Comparison of ENCODE assay signal across 16 cellular contexts in the genomic region with DNA sequence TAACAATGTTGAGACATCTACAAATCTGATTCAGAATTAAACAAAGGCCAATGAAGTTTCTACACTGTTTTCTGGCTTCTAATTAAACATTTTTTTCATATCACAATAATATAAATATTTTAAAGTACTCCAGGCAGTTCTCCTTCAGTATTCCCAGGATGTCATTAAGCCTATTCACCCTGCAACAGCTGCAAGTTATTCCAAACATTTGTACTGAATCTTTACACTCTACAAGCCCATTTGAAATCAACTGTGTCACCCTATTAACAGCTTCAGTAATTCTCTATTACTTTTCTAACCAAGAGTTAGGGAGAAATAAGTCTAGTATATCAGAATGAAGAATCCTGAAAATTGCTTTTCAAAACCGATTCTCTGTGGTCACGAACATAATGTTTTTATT.
DNase-seq lines count a peak whose midpoint lies in the region; ATAC-seq and TF ChIP-seq lines count a peak whose summit lies in the region.
"Had no signal": no experiment of that assay in that cellular context is flagged by ENCODE, and none has a peak within 500 bp of the region (broad histone marks: within the 10 kb centered on the region; RNA-seq: fewer than 3 reads in every experiment).

No MANE protein-coding gene starts in this region.

- TF ChIP-seq CTCF in nephron (IDR thresholded peaks at IDR 0.05; ENCODE audit: unreplicated experiment in 3 of 3), result no peak
- TF ChIP-seq CTCF in CD4-positive, alpha-beta T cell (IDR thresholded peaks at IDR 0.05), result no peak

- peak overlapping the region; percentile 82 to 94 (median 91) for H3K27ac Mint-ChIP-seq in nephron
- H3K27ac Mint-ChIP-seq in activated naive CD8-positive, alpha-beta T cell treated with anti-CD3 and anti-CD28 coated beads, Interleukin-2, amount 50 U/mL, for 24 hours, result no peak overlapping the region
- no peak overlapping the region for H3K27ac Mint-ChIP-seq in activated T-helper 17 cell treated with anti-CD3 and anti-CD28 coated beads, Interleukin-2, amount 50 U/mL, for 72 hours
- H3K27ac Mint-ChIP-seq in CD4-positive, alpha-beta T cell, result no peak overlapping the region
- H3K27ac Mint-ChIP-seq: CD14-positive monocyte; CD8-positive, alpha-beta T cell had no signal

- no peaks in the 10 kb centered on the region for H3K27me3 Mint-ChIP-seq in nephron (ENCODE audit: low read depth)
- H3K27me3 Mint-ChIP-seq in activated naive CD8-positive, alpha-beta T cell treated with anti-CD3 and anti-CD28 coated beads, Interleukin-2, amount 50 U/mL, for 24 hours, result no peaks in the 10 kb centered on the region
- no peaks in the 10 kb centered on the region for H3K27me3 Mint-ChIP-seq in activated T-helper 17 cell treated with anti-CD3 and anti-CD28 coated beads, Interleukin-2, amount 50 U/mL, for 72 hours
- no peaks in the 10 kb centered on the region for H3K27me3 Mint-ChIP-seq in CD4-positive, alpha-beta T cell

- DNase-seq in EH (ENCODE audit: low read depth) (peak; percentile 12), left kidney (ENCODE audit: low read depth, low spot score) (peak; percentile 12), NCI-H446 treated with DMSO at 0.1 percent for 48 hours (lab: John Stamatoyannopoulos, UW) (no peak)
- no peak for DNase-seq in activated naive CD8-positive, alpha-beta T cell treated with anti-CD3 and anti-CD28 coated beads, Interleukin-2, amount 50 U/mL, for 24 hours
- no peak for DNase-seq in CD4-positive, alpha-beta T cell
- DNase-seq: 8988T; Calu3; CD8-positive, alpha-beta T cell; DMS 273 treated with DMSO at 0.1 percent for 48 hours; GDM1; GM23248 had no signal

- H3K4me3 Mint-ChIP-seq in nephron, result no peak overlapping the region
- no peak overlapping the region for H3K4me3 Mint-ChIP-seq in activated naive CD8-positive, alpha-beta T cell treated with anti-CD3 and anti-CD28 coated beads, Interleukin-2, amount 50 U/mL, for 24 hours
- H3K4me3 Mint-ChIP-seq in activated T-helper 17 cell treated with anti-CD3 and anti-CD28 coated beads, Interleukin-2, amount 50 U/mL, for 72 hours, result no peak overlapping the region
- no peak overlapping the region for H3K4me3 Mint-ChIP-seq in CD4-positive, alpha-beta T cell
- H3K4me3 Mint-ChIP-seq: CD14-positive monocyte; CD8-positive, alpha-beta T cell had no signal

- no peaks in the 10 kb centered on the region for H3K9me3 Mint-ChIP-seq in nephron
- no peaks in the 10 kb centered on the region for H3K9me3 Mint-ChIP-seq in activated naive CD8-positive, alpha-beta T cell treated with anti-CD3 and anti-CD28 coated beads, Interleukin-2, amount 50 U/mL, for 24 hours
- no peaks in the 10 kb centered on the region for H3K9me3 Mint-ChIP-seq in activated T-helper 17 cell treated with anti-CD3 and anti-CD28 coated beads, Interleukin-2, amount 50 U/mL, for 72 hours
- no peaks in the 10 kb centered on the region for H3K9me3 Mint-ChIP-seq in CD4-positive, alpha-beta T cell
- H3K9me3 Mint-ChIP-seq: CD14-positive monocyte; CD8-positive, alpha-beta T cell had no signal

- no peak overlapping the region for H3K27ac ChIP-seq in CD4-positive, alpha-beta T cell (ENCODE audit: low read depth, low read length)
- H3K27ac ChIP-seq: BLaER1, GM23248 had no signal

- intact Hi-C loops in CD4-positive, alpha-beta T cell (cut with DNase I, micrococcal nuclease), result no loop called here

- no peaks in the 10 kb centered on the region for H3K9me3 ChIP-seq in CD4-positive, alpha-beta T cell (ENCODE audit: control insufficient read depth, low read length)
- H3K9me3 ChIP-seq: BLaER1, HAP-1 had no signal

- H3K36me3 Mint-ChIP-seq in nephron (ENCODE audit: low read depth), result no peaks in the 10 kb centered on the region
- peaks cover 1% of the 10 kb centered on the region for H3K36me3 Mint-ChIP-seq in activated naive CD8-positive, alpha-beta T cell treated with anti-CD3 and anti-CD28 coated beads, Interleukin-2, amount 50 U/mL, for 24 hours (ENCODE audit: low read depth)
- no peaks in the 10 kb centered on the region for H3K36me3 Mint-ChIP-seq in activated T-helper 17 cell treated with anti-CD3 and anti-CD28 coated beads, Interleukin-2, amount 50 U/mL, for 72 hours (ENCODE audit: low read depth)
- H3K36me3 Mint-ChIP-seq in CD4-positive, alpha-beta T cell (ENCODE audit: low read depth), result no peaks in the 10 kb centered on the region
- H3K36me3 Mint-ChIP-seq: CD8-positive, alpha-beta T cell had no signal

- POLR2A ChIA-PET in CD4-positive, alpha-beta T cell (lab: Charles Lee), result no interaction called here

- H3K27me3 ChIP-seq in CD4-positive, alpha-beta T cell (ENCODE audit: control insufficient read depth, insufficient read depth, low read length), result no peaks in the 10 kb centered on the region
- H3K27me3 ChIP-seq: BLaER1 had no signal

- CTCF ChIA-PET in CD4-positive, alpha-beta T cell (lab: Charles Lee), result no interaction called here

- no peak for ATAC-seq in activated naive CD8-positive, alpha-beta T cell treated with anti-CD3 and anti-CD28 coated beads, Interleukin-2, amount 50 U/mL, for 24 hours
- ATAC-seq in activated T-helper 17 cell treated with anti-CD3 and anti-CD28 coated beads, Interleukin-2, amount 50 U/mL, for 72 hours (replicated peaks), result no peak
- ATAC-seq in CD4-positive, alpha-beta T cell (ENCODE audit: poor library complexity), result no peak
- ATAC-seq: CD8-positive, alpha-beta T cell had no signal

- H3K4me1 Mint-ChIP-seq in nephron, result peaks cover 26% of the 10 kb centered on the region
- no peaks in the 10 kb centered on the region for H3K4me1 Mint-ChIP-seq in activated naive CD8-positive, alpha-beta T cell treated with anti-CD3 and anti-CD28 coated beads, Interleukin-2, amount 50 U/mL, for 24 hours
- no peaks in the 10 kb centered on the region for H3K4me1 Mint-ChIP-seq in activated T-helper 17 cell treated with anti-CD3 and anti-CD28 coated beads, Interleukin-2, amount 50 U/mL, for 72 hours
- H3K4me1 Mint-ChIP-seq in CD4-positive, alpha-beta T cell (ENCODE audit: low read depth), result no peaks in the 10 kb centered on the region
- H3K4me1 Mint-ChIP-seq: CD14-positive monocyte had no signal

Comparison
In these comparisons a context has a peak if more than half of its experiments do, and no peak if none do; other contexts are left out.
1. DNase-seq: peak in EH (single experiment) and left kidney (single experiment); none in activated naive CD8-positive, alpha-beta T cell treated with anti-CD3 and anti-CD28 coated beads, Interleukin-2, amount 50 U/mL, for 24 hours (single experiment), NCI-H446 treated with DMSO at 0.1 percent for 48 hours (single experiment) and CD4-positive, alpha-beta T cell (0 of 10).
2. H3K27ac Mint-ChIP-seq: peak in nephron (3 of 3); none in activated naive CD8-positive, alpha-beta T cell treated with anti-CD3 and anti-CD28 coated beads, Interleukin-2, amount 50 U/mL, for 24 hours (single experiment), activated T-helper 17 cell treated with anti-CD3 and anti-CD28 coated beads, Interleukin-2, amount 50 U/mL, for 72 hours (single experiment) and CD4-positive, alpha-beta T cell (single experiment).